In the genomic region with DNA sequence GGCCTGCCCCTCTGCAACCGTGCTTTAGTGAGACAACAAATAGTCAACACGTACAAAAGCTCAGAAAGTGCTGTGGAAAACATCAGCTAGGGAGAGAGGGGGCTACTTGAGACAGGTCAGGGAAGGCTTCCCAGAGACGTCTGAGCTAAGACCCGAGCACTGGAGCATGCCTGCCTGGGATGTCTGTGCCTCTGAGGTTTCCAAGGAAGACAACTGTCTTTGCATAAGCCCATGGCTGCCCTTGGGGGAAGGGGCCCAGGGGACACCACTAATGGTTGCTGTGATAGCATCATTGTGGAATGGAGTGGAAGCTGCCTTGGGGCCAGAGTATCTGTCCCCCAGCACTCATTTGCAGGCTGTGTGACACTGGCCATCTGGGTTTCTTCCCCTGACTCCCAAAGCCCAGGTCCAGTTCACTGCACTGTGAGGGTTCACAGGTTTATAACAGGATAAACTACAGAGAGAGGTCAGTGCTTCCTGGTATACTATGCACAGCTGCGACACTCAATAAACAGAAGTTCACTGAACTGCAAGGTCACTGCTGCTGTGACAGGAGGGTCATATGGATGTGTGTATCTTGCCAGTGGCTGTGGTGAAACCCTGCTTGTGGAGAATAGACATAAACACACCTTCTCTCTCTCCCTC, we compare ENCODE assay signal across 1 cellular context.
TF ChIP-seq lines count a peak whose summit lies in the region.

No MANE protein-coding gene starts in this region.

TF ChIP-seq in HepG2, 621 proteins besides CTCF, POLR2A, EP300 and RAD21 (continued from another document and continues in another):
- TF ChIP-seq, protein P1, sequence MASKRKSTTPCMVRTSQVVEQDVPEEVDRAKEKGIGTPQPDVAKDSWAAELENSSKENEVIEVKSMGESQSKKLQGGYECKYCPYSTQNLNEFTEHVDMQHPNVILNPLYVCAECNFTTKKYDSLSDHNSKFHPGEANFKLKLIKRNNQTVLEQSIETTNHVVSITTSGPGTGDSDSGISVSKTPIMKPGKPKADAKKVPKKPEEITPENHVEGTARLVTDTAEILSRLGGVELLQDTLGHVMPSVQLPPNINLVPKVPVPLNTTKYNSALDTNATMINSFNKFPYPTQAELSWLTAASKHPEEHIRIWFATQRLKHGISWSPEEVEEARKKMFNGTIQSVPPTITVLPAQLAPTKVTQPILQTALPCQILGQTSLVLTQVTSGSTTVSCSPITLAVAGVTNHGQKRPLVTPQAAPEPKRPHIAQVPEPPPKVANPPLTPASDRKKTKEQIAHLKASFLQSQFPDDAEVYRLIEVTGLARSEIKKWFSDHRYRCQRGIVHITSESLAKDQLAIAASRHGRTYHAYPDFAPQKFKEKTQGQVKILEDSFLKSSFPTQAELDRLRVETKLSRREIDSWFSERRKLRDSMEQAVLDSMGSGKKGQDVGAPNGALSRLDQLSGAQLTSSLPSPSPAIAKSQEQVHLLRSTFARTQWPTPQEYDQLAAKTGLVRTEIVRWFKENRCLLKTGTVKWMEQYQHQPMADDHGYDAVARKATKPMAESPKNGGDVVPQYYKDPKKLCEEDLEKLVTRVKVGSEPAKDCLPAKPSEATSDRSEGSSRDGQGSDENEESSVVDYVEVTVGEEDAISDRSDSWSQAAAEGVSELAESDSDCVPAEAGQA (IDR thresholded peaks at IDR 0.05; ENCODE audit: low read depth), result peak; percentile 55; the same call in 1 of the 2 replicates
- TF ChIP-seq, protein P1 (CRISPR knock-in tag; IDR thresholded peaks at IDR 0.05; ENCODE audit: borderline replicate concordance), result no peak
- TF ChIP-seq, protein P2, sequence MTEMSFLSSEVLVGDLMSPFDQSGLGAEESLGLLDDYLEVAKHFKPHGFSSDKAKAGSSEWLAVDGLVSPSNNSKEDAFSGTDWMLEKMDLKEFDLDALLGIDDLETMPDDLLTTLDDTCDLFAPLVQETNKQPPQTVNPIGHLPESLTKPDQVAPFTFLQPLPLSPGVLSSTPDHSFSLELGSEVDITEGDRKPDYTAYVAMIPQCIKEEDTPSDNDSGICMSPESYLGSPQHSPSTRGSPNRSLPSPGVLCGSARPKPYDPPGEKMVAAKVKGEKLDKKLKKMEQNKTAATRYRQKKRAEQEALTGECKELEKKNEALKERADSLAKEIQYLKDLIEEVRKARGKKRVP (CRISPR knock-in tag; IDR thresholded peaks at IDR 0.05), result 0 out of 4 replicates have a peak, but pooled peaks of 1 of the 2 experiments have one; percentile 38
- TF ChIP-seq MTF2 (CRISPR knock-in tag; IDR thresholded peaks at IDR 0.05; ENCODE audit: borderline replicate concordance) (no peak; the same call in 1 of the 2 replicates), ZNF446 (CRISPR knock-in tag; IDR thresholded peaks at IDR 0.05) (no peak), CBX5 (CRISPR knock-in tag; IDR thresholded peaks at IDR 0.05; ENCODE audit: borderline replicate concordance) (peak; percentile 88; the same call in 1 of the 2 replicates), ZNF468 (CRISPR knock-in tag; IDR thresholded peaks at IDR 0.05) (0 out of 2 replicates have a peak, but pooled peaks have one; percentile 42), NFKBIZ (CRISPR knock-in tag; IDR thresholded peaks at IDR 0.05) (peak; percentile 76), ZNF382 (CRISPR knock-in tag; IDR thresholded peaks at IDR 0.05; ENCODE audit: borderline replicate concordance) (no peak), ZNF232 (CRISPR knock-in tag; IDR thresholded peaks at IDR 0.05; ENCODE audit: borderline replicate concordance) (no peak; the same call in 1 of the 2 replicates), ZSCAN9 (CRISPR knock-in tag; IDR thresholded peaks at IDR 0.05; ENCODE audit: borderline replicate concordance) (peak; percentile 95), MEIS1 (CRISPR knock-in tag; IDR thresholded peaks at IDR 0.05; ENCODE audit: borderline replicate concordance) (peak; percentile 84), KAT8 (CRISPR knock-in tag; IDR thresholded peaks at IDR 0.05) (peak; percentile 85), ZNF768 (CRISPR knock-in tag; IDR thresholded peaks at IDR 0.05) (peak; percentile 75), ZNF749 (CRISPR knock-in tag; IDR thresholded peaks at IDR 0.05; ENCODE audit: borderline replicate concordance) (no peak), ZFP41 (CRISPR knock-in tag; IDR thresholded peaks at IDR 0.05; ENCODE audit: borderline replicate concordance) (no peak), ZNF687 (CRISPR knock-in tag; IDR thresholded peaks at IDR 0.05) (no peak; the same call in 1 of the 2 replicates), NR2F1 (CRISPR knock-in tag; IDR thresholded peaks at IDR 0.05) (peak; percentile 85 to 91), MEF2D (CRISPR knock-in tag; IDR thresholded peaks at IDR 0.05) (peak; percentile 86; the same call in 1 of the 2 replicates), ZNF256 (CRISPR knock-in tag; conservative IDR thresholded peaks at IDR 0.05) (0 out of 2 replicates have a peak, but pooled peaks have one; percentile 26), STAT6 (CRISPR knock-in tag; IDR thresholded peaks at IDR 0.05; ENCODE audit: borderline replicate concordance) (0 out of 2 replicates have a peak, but pooled peaks have one; percentile 44), ZNF747 (CRISPR knock-in tag; IDR thresholded peaks at IDR 0.05; ENCODE audit: borderline replicate concordance) (peak; percentile 73; the same call in 1 of the 2 replicates), JUND (CRISPR knock-in tag; IDR thresholded peaks at IDR 0.05) (no peak), ZNF441 (CRISPR knock-in tag; IDR thresholded peaks at IDR 0.05; ENCODE audit: borderline replicate concordance) (peak; percentile 83; the same call in 1 of the 2 replicates), HNRNPLL (IDR thresholded peaks at IDR 0.05; ENCODE audit: low read depth, low read length, poor library complexity, severe bottlenecking) (no peak), EED (CRISPR knock-in tag; IDR thresholded peaks at IDR 0.05) (0 out of 2 replicates have a peak, but pooled peaks have one; percentile 77), YEATS4 (CRISPR knock-in tag; IDR thresholded peaks at IDR 0.05; ENCODE audit: borderline replicate concordance) (peak; percentile 28; the same call in 1 of the 2 replicates), HNRNPH1 (optimal IDR thresholded peaks at IDR 0.05; ENCODE audit: low read depth, low read length) (no peak)
- TF ChIP-seq, protein P3, sequence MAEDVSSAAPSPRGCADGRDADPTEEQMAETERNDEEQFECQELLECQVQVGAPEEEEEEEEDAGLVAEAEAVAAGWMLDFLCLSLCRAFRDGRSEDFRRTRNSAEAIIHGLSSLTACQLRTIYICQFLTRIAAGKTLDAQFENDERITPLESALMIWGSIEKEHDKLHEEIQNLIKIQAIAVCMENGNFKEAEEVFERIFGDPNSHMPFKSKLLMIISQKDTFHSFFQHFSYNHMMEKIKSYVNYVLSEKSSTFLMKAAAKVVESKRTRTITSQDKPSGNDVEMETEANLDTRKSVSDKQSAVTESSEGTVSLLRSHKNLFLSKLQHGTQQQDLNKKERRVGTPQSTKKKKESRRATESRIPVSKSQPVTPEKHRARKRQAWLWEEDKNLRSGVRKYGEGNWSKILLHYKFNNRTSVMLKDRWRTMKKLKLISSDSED (CRISPR knock-in tag; IDR thresholded peaks at IDR 0.05), result no peak
- TF ChIP-seq, protein P4, sequence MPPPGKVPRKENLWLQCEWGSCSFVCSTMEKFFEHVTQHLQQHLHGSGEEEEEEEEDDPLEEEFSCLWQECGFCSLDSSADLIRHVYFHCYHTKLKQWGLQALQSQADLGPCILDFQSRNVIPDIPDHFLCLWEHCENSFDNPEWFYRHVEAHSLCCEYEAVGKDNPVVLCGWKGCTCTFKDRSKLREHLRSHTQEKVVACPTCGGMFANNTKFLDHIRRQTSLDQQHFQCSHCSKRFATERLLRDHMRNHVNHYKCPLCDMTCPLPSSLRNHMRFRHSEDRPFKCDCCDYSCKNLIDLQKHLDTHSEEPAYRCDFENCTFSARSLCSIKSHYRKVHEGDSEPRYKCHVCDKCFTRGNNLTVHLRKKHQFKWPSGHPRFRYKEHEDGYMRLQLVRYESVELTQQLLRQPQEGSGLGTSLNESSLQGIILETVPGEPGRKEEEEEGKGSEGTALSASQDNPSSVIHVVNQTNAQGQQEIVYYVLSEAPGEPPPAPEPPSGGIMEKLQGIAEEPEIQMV (CRISPR knock-in tag; IDR thresholded peaks at IDR 0.05; ENCODE audit: low read depth), result no peak
- TF ChIP-seq, protein P5, sequence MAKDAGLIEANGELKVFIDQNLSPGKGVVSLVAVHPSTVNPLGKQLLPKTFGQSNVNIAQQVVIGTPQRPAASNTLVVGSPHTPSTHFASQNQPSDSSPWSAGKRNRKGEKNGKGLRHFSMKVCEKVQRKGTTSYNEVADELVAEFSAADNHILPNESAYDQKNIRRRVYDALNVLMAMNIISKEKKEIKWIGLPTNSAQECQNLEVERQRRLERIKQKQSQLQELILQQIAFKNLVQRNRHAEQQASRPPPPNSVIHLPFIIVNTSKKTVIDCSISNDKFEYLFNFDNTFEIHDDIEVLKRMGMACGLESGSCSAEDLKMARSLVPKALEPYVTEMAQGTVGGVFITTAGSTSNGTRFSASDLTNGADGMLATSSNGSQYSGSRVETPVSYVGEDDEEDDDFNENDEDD (CRISPR knock-in tag; IDR thresholded peaks at IDR 0.05; ENCODE audit: borderline replicate concordance), result no peak
